ENCODE assay signal across 28 cellular contexts in the genomic region with DNA sequence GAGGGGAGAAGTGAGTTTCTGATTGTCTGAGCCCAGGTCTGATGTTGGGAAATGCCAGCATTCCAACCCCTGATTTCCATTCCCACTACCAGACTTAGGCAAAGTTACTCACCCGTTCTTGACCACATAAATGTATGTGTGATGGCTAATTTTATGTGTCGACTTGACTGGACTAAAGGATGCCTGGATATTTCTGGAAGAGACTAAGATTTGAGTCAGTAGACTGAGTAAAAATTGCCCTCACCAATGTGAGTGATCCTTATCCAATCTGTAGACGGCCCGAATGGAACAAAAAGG.
DNase-seq lines count a peak whose midpoint lies in the region; ATAC-seq, FAIRE-seq and TF ChIP-seq lines count a peak whose summit lies in the region.
"Had no signal": no experiment of that assay in that cellular context is flagged by ENCODE, and none has a peak within 500 bp of the region (broad histone marks: within the 10 kb centered on the region; RNA-seq: fewer than 3 reads in every experiment).

No MANE protein-coding gene starts in this region.

- H3K4me1 ChIP-seq in osteoblast (ENCODE audit: insufficient read depth, low read length) = no peaks in the 10 kb centered on the region
- H3K4me1 ChIP-seq: colonic mucosa had no signal

- no peaks in the 10 kb centered on the region for H3K27me3 Mint-ChIP-seq in activated CD4-positive, alpha-beta T cell treated with anti-CD3 and anti-CD28 coated beads, Interleukin-2, amount 10 ng/mL, durations not matched to agents 24 days and 14 days
- H3K27me3 Mint-ChIP-seq: activated CD4-positive, alpha-beta T cell treated with anti-CD3 and anti-CD28 coated beads, Interleukin-2, amount 10 ng/mL, durations not matched to agents 7 days and 5 days; activated naive CD8-positive, alpha-beta T cell; brain; CD4-positive, CD25-positive, alpha-beta regulatory T cell had no signal

- TF ChIP-seq CTCF in fibroblast of mammary gland (conservative IDR thresholded peaks at IDR 0.05; ENCODE audit: control insufficient read depth, insufficient read depth, low read depth, low read length) = no peak
- TF ChIP-seq CTCF in osteoblast (IDR thresholded peaks at IDR 0.05; ENCODE audit: extremely low read depth, low read depth, low read length) = no peak
- no peak for TF ChIP-seq CTCF in RWPE1 (conservative IDR thresholded peaks at IDR 0.05; ENCODE audit: low read depth)

- ATAC-seq in HG02588 (IDR thresholded peaks at IDR 0.05; ENCODE audit: unreplicated experiment) = no peak
- ATAC-seq: heart left ventricle, left lobe of liver, natural killer cell, Panc1 had no signal

- H3K4me3 ChIP-seq in fibroblast of mammary gland (ENCODE audit: control insufficient read depth, low read depth, low read length) (no peak overlapping the region), osteoblast (ENCODE audit: insufficient read depth, low read length) (no peak overlapping the region)
- H3K4me3 ChIP-seq: colonic mucosa, heart left ventricle, sigmoid colon had no signal

- no peak overlapping the region for H3K27ac Mint-ChIP-seq in activated CD4-positive, alpha-beta T cell treated with anti-CD3 and anti-CD28 coated beads, Interleukin-2, amount 10 ng/mL, durations not matched to agents 24 days and 14 days
- H3K27ac Mint-ChIP-seq: activated naive CD8-positive, alpha-beta T cell; activated T-helper 2 cell treated with anti-CD3 and anti-CD28 coated beads, Interferon-gamma antibody, Interleukin-2, Interleukin-4, amounts not matched to agents 10 μg/mL and 5 μg/mL and 100 μg/mL, durations not matched to agents 14 hours and 24 hours and 36 hours; natural killer cell had no signal

- DNase-seq in EL (peak; percentile 65), RCC 7860 (ENCODE audit: low spot score) (peak; percentile 74), fibroblast of mammary gland (ENCODE audit: low read depth) (peak; percentile 23), osteoblast (ENCODE audit: insufficient read length, low spot score, missing footprints) (no peak), RWPE1 (ENCODE audit: low spot score) (no peak), iPS-NIHi11 (ENCODE audit: low spot score) (no peak)
- no peak for DNase-seq in activated CD4-positive, alpha-beta T cell treated with anti-CD3 and anti-CD28 coated beads, Interleukin-2, amount 10 ng/mL, durations not matched to agents 24 days and 14 days
- DNase-seq: activated CD4-positive, alpha-beta T cell treated with anti-CD3 and anti-CD28 coated beads, Interleukin-2, amount 10 ng/mL, durations not matched to agents 7 days and 5 days; CD4-positive, CD25-positive, alpha-beta regulatory T cell; colonic mucosa; DMS 273 treated with DMSO at 0.1 percent for 48 hours; GDM1; heart left ventricle; natural killer cell; NCI-H1417; NCI-H2107; NCI-H510A; NK-92 treated with Interleukin-12 subunit alpha and Interleukin-12 subunit beta, amount 100 ng/mL, for 24 hours; sigmoid colon; stimulated activated CD4-positive, alpha-beta T cell treated with anti-CD3 and anti-CD28 coated beads, Interleukin-1b, Interleukin-23, amount 100 ng/mL, for 48 hours had no signal

- CTCF ChIA-PET in RWPE1 (lab: Yijun Ruan, JAX) = no interaction called here

- peaks cover 53% of the 10 kb centered on the region for H3K4me1 Mint-ChIP-seq in activated CD4-positive, alpha-beta T cell treated with anti-CD3 and anti-CD28 coated beads, Interleukin-2, amount 10 ng/mL, durations not matched to agents 24 days and 14 days
- H3K4me1 Mint-ChIP-seq: natural killer cell had no signal

- H4K20me1 ChIP-seq in osteoblast (ENCODE audit: insufficient read depth, low read length) = no peaks in the 10 kb centered on the region

- H3K27me3 ChIP-seq in osteoblast (ENCODE audit: insufficient read depth, low read length) = no peaks in the 10 kb centered on the region
- H3K27me3 ChIP-seq: colonic mucosa, heart left ventricle, sigmoid colon had no signal

- H2AFZ ChIP-seq in osteoblast (ENCODE audit: low read length) = peak overlapping the region; percentile 61

- FAIRE-seq in RCC 7860 (lab: Jason Lieb, UNC) = peak; percentile 60
- FAIRE-seq: urothelium cell line had no signal

- H3K9me3 Mint-ChIP-seq in activated CD4-positive, alpha-beta T cell treated with anti-CD3 and anti-CD28 coated beads, Interleukin-2, amount 10 ng/mL, durations not matched to agents 24 days and 14 days = peaks cover 3% of the 10 kb centered on the region
- H3K9me3 Mint-ChIP-seq: brain, natural killer cell had no signal

- H3K27ac ChIP-seq in osteoblast (ENCODE audit: low read depth, low read length) (no peak overlapping the region), RWPE1 (no peak overlapping the region)
- H3K27ac ChIP-seq: colonic mucosa, heart left ventricle, HL-60, sigmoid colon had no signal

- intact Hi-C loops in activated CD4-positive, alpha-beta T cell treated with anti-CD3 and anti-CD28 coated beads, Interleukin-2, amount 10 ng/mL, durations not matched to agents 24 days and 14 days (cut with micrococcal nuclease) = no loop called here

- no peaks in the 10 kb centered on the region for H3K36me3 ChIP-seq in osteoblast (ENCODE audit: insufficient read depth, low read length)
- H3K36me3 ChIP-seq: colonic mucosa, heart left ventricle, sigmoid colon had no signal

- no peak overlapping the region for H3K4me3 Mint-ChIP-seq in activated CD4-positive, alpha-beta T cell treated with anti-CD3 and anti-CD28 coated beads, Interleukin-2, amount 10 ng/mL, durations not matched to agents 24 days and 14 days
- H3K4me3 Mint-ChIP-seq: activated CD4-positive, alpha-beta T cell treated with anti-CD3 and anti-CD28 coated beads, Interleukin-2, amount 10 ng/mL, durations not matched to agents 7 days and 5 days; activated naive CD8-positive, alpha-beta T cell; CD4-positive, CD25-positive, alpha-beta regulatory T cell; natural killer cell had no signal

- no peak overlapping the region for H3K4me2 ChIP-seq in osteoblast (ENCODE audit: insufficient read depth, low read length)

- no peaks in the 10 kb centered on the region for H3K9me3 ChIP-seq in osteoblast (ENCODE audit: low read depth, low read length)
- H3K9me3 ChIP-seq: colonic mucosa, heart left ventricle, sigmoid colon had no signal

- peaks cover 33% of the 10 kb centered on the region for H3K36me3 Mint-ChIP-seq in activated CD4-positive, alpha-beta T cell treated with anti-CD3 and anti-CD28 coated beads, Interleukin-2, amount 10 ng/mL, durations not matched to agents 24 days and 14 days (ENCODE audit: low read depth)
- H3K36me3 Mint-ChIP-seq: brain, natural killer cell had no signal

- POLR2A ChIA-PET in RWPE1 (lab: Yijun Ruan, JAX; ENCODE audit: low non-redundant PET) = no interaction called here

- no peaks in the 10 kb centered on the region for H3K79me2 ChIP-seq in osteoblast (ENCODE audit: insufficient read depth, low read length)

Comparison
In these comparisons a context has a peak if more than half of its experiments do, and no peak if none do; other contexts are left out.
1. DNase-seq: peak in EL (single experiment), RCC 7860 (single experiment) and fibroblast of mammary gland (single experiment); none in osteoblast (single experiment), RWPE1 (single experiment), activated CD4-positive, alpha-beta T cell treated with anti-CD3 and anti-CD28 coated beads, Interleukin-2, amount 10 ng/mL, durations not matched to agents 24 days and 14 days (single experiment) and iPS-NIHi11 (single experiment).